Comparison of ENCODE assay signal across 15 cellular contexts in genomic region chr6:152572395-152573061, GRCh38.
DNase-seq lines count a peak whose midpoint lies in the region; TF ChIP-seq lines count a peak whose summit lies in the region.
"Had no signal": no experiment of that assay in that cellular context is flagged by ENCODE, and none has a peak within 500 bp of the region (broad histone marks: within the 10 kb centered on the region; RNA-seq: fewer than 3 reads in every experiment).

No MANE protein-coding gene starts in this region.

- no peak overlapping the region for H3K4me3 ChIP-seq in fibroblast of lung (replicated peaks in 1 of 4; ENCODE audit: control extremely low read depth in 1 of 4, insufficient read depth in 1 of 4, low read depth in 3 of 4, low read length in 4 of 4)
- H3K4me3 ChIP-seq: hepatocyte had no signal

- TF ChIP-seq CTCF in fibroblast of lung (conservative IDR thresholded peaks at IDR 0.05 in 1 of 2, IDR thresholded peaks at IDR 0.05 in 1 of 2; ENCODE audit: low read depth in 1 of 2, low read length in 2 of 2), result peak in 1 of 2 donors; percentile 5

- H3K27ac ChIP-seq in fibroblast of lung (ENCODE audit: insufficient read depth, low read length), result peak overlapping the region; percentile 10
- H3K27ac ChIP-seq: hepatocyte, parathyroid adenoma had no signal

- no peaks in the 10 kb centered on the region for H3K36me3 ChIP-seq in fibroblast of lung (ENCODE audit: control insufficient read depth, insufficient read depth, low read length)
- H3K36me3 ChIP-seq: BE2C had no signal

- DNase-seq in EH (ENCODE audit: low read depth) (peak; percentile 70), SW480 (ENCODE audit: low spot score) (peak; percentile 56), fibroblast of lung (ENCODE audit: low read depth in 2 of 2) (peak; percentile 3 to 38), renal cortical epithelial cell (ENCODE audit: low read depth) (peak; percentile 93), retina (no peak), T-helper 2 cell (no peak), MV-4-11 (lab: John Stamatoyannopoulos, UW) (no peak)
- DNase-seq in effector CD8-positive, alpha-beta T cell (lab: John Stamatoyannopoulos, UW), result no peak
- DNase-seq: activated CD4-positive, alpha-beta T cell treated with anti-CD3 and anti-CD28 coated beads for 48 hours; BE2C; erythroblast; NCI-H1048; NCI-H446 had no signal

- H4K20me1 ChIP-seq in fibroblast of lung (ENCODE audit: control insufficient read depth, extremely low read depth, insufficient read depth, low read length), result no peaks in the 10 kb centered on the region

- no peaks in the 10 kb centered on the region for H3K9me3 ChIP-seq in fibroblast of lung (ENCODE audit: control insufficient read depth, insufficient read depth, low read depth, low read length)
- H3K9me3 ChIP-seq: BE2C had no signal

- H3K4me2 ChIP-seq in fibroblast of lung (ENCODE audit: extremely low read depth, insufficient read depth, low read length), result peak overlapping the region; percentile 42
- H3K4me2 ChIP-seq: hepatocyte had no signal

- no peak overlapping the region for H2AFZ ChIP-seq in fibroblast of lung (ENCODE audit: low read length)
- H2AFZ ChIP-seq: hepatocyte, parathyroid adenoma had no signal

- H3K9ac ChIP-seq in fibroblast of lung (ENCODE audit: insufficient read depth, low read length), result no peak overlapping the region
- H3K9ac ChIP-seq: parathyroid adenoma had no signal

- no peaks in the 10 kb centered on the region for H3K27me3 ChIP-seq in fibroblast of lung (ENCODE audit: control insufficient read depth, insufficient read depth, low read length)

- H3K79me2 ChIP-seq in fibroblast of lung (ENCODE audit: control insufficient read depth, insufficient read depth, low read length), result no peaks in the 10 kb centered on the region
- H3K79me2 ChIP-seq: hepatocyte, parathyroid adenoma had no signal

- peaks cover 2% of the 10 kb centered on the region for H3K4me1 ChIP-seq in fibroblast of lung (ENCODE audit: control insufficient read depth, extremely low read depth, insufficient read depth, low read length)
- H3K4me1 ChIP-seq: BE2C, parathyroid adenoma had no signal

Comparison
In these comparisons a context has a peak if more than half of its experiments do, and no peak if none do; other contexts are left out.
1. DNase-seq: peak in EH (single experiment), SW480 (single experiment), fibroblast of lung (2 of 2) and renal cortical epithelial cell (single experiment); none in effector CD8-positive, alpha-beta T cell (single experiment), retina (single experiment), T-helper 2 cell (0 of 5) and MV-4-11 (single experiment).